ENCODE assay signal across 1 cellular context in the genomic region with DNA sequence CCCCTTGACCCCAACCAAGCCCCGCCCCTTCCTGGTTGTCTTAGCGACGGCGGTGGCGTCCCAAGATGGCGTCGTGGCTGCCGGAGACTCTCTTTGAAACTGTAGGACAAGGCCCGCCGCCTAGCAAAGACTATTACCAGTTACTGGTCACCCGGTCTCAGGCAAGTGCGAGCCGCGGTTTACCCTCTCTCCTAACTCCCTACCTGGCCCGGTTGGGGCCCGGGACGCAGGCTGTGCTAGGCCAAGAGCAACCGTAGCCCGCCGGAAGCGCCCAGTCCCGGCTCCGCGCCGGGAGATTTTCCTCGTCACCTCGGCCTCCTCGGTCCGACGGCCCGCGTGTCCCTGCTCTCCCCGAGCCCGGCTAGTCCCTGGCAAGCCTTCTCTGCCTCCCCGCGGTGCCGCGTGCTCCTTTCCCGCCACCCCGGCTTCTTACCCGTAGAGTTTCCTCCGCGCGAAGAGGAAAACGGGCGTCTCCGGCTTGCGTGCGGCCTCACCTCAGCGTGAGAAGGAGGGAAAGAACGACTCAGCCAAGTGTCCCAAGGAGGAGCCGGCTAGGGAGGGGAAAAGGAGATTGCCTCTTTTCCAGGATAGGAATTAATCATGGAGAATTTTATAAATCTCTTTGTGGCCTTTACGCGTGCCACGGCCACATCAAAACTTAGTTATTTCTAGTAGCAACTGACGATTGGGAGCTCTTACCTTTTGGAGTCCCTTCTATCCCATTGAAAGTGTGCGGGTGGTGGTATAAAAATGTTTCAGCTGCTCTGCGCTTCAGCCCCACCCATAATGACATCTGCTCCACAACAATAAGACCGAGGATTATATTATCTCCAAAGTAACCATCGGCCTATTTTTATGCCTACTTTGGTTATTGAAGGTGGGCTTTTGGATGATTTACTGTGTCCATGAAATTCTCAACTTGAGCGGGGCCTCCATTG.
TF ChIP-seq lines count a peak whose summit lies in the region.

A gene with protein sequence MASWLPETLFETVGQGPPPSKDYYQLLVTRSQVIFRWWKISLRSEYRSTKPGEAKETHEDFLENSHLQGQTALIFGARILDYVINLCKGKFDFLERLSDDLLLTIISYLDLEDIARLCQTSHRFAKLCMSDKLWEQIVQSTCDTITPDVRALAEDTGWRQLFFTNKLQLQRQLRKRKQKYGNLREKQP (plus strand): TSS at position 55 of the 938 bp plus-strand sequence. CDS start 11 bp downstream, at position 66.

TF ChIP-seq in K562, 482 proteins besides CTCF, POLR2A, EP300 and RAD21 (continued from another document and continues in another):
- TF ChIP-seq, protein P1, sequence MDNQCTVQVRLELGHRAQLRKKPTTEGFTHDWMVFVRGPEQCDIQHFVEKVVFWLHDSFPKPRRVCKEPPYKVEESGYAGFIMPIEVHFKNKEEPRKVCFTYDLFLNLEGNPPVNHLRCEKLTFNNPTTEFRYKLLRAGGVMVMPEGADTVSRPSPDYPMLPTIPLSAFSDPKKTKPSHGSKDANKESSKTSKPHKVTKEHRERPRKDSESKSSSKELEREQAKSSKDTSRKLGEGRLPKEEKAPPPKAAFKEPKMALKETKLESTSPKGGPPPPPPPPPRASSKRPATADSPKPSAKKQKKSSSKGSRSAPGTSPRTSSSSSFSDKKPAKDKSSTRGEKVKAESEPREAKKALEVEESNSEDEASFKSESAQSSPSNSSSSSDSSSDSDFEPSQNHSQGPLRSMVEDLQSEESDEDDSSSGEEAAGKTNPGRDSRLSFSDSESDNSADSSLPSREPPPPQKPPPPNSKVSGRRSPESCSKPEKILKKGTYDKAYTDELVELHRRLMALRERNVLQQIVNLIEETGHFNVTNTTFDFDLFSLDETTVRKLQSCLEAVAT (IDR thresholded peaks at IDR 0.05): no peak
- TF ChIP-seq THRB (CRISPR knock-in tag; conservative IDR thresholded peaks at IDR 0.05): no peak
- no peak for TF ChIP-seq HDAC6 (IDR thresholded peaks at IDR 0.05; ENCODE audit: low read depth, low read length)
- no peak for TF ChIP-seq SNAPC5 (CRISPR knock-in tag; IDR thresholded peaks at IDR 0.05)
- TF ChIP-seq ZFX (CRISPR knock-in tag; IDR thresholded peaks at IDR 0.05): peak; percentile 61; the same call in 1 of the 2 replicates
- peak; percentile 20 for TF ChIP-seq HNRNPLL (IDR thresholded peaks at IDR 0.05; ENCODE audit: low read depth, low read length, poor library complexity, severe bottlenecking)
- no peak for TF ChIP-seq E4F1 (CRISPR knock-in tag; IDR thresholded peaks at IDR 0.05; ENCODE audit: borderline replicate concordance)
- no peak for TF ChIP-seq MEIS2 (IDR thresholded peaks at IDR 0.05; ENCODE audit: partially characterized antibody)
- TF ChIP-seq MYC (IDR thresholded peaks at IDR 0.05; ENCODE audit: low read depth, low read length): peak; percentile 38
- no peak for TF ChIP-seq MYC (CRISPR knock-in tag; IDR thresholded peaks at IDR 0.05; ENCODE audit: borderline replicate concordance, low read depth)
- TF ChIP-seq NR4A1 (CRISPR knock-in tag; IDR thresholded peaks at IDR 0.05): no peak
- TF ChIP-seq NR4A1 (tag; IDR thresholded peaks at IDR 0.05): no peak
- TF ChIP-seq FOXK1 (CRISPR knock-in tag; IDR thresholded peaks at IDR 0.05; ENCODE audit: borderline replicate concordance): no peak
- TF ChIP-seq TAL1 (IDR thresholded peaks at IDR 0.05): no peak
- no peak for TF ChIP-seq TFE3 (CRISPR knock-in tag; IDR thresholded peaks at IDR 0.05)
- no peak for TF ChIP-seq GATAD2B (IDR thresholded peaks at IDR 0.05; ENCODE audit: borderline replicate concordance)
- no peak for TF ChIP-seq ZNF436 (CRISPR knock-in tag; IDR thresholded peaks at IDR 0.05)
- no peak for TF ChIP-seq ZSCAN32 (CRISPR knock-in tag; IDR thresholded peaks at IDR 0.05)
- TF ChIP-seq, protein P2, sequence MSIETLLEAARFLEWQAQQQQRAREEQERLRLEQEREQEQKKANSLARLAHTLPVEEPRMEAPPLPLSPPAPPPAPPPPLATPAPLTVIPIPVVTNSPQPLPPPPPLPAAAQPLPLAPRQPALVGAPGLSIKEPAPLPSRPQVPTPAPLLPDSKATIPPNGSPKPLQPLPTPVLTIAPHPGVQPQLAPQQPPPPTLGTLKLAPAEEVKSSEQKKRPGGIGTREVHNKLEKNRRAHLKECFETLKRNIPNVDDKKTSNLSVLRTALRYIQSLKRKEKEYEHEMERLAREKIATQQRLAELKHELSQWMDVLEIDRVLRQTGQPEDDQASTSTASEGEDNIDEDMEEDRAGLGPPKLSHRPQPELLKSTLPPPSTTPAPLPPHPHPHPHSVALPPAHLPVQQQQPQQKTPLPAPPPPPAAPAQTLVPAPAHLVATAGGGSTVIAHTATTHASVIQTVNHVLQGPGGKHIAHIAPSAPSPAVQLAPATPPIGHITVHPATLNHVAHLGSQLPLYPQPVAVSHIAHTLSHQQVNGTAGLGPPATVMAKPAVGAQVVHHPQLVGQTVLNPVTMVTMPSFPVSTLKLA (conservative IDR thresholded peaks at IDR 0.05): peak; percentile 69 to 84
- TF ChIP-seq, protein P3, sequence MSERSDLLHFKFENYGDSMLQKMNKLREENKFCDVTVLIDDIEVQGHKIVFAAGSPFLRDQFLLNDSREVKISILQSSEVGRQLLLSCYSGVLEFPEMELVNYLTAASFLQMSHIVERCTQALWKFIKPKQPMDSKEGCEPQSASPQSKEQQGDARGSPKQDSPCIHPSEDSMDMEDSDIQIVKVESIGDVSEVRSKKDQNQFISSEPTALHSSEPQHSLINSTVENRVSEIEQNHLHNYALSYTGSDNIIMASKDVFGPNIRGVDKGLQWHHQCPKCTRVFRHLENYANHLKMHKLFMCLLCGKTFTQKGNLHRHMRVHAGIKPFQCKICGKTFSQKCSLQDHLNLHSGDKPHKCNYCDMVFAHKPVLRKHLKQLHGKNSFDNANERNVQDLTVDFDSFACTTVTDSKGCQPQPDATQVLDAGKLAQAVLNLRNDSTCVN (CRISPR knock-in tag; IDR thresholded peaks at IDR 0.05): no peak
- TF ChIP-seq GATA2 (CRISPR knock-in tag; IDR thresholded peaks at IDR 0.05): no peak
- no peak for TF ChIP-seq ZNF174 (CRISPR knock-in tag; IDR thresholded peaks at IDR 0.05)
- TF ChIP-seq SRF (CRISPR knock-in tag; IDR thresholded peaks at IDR 0.05): no peak
- TF ChIP-seq, protein P4, sequence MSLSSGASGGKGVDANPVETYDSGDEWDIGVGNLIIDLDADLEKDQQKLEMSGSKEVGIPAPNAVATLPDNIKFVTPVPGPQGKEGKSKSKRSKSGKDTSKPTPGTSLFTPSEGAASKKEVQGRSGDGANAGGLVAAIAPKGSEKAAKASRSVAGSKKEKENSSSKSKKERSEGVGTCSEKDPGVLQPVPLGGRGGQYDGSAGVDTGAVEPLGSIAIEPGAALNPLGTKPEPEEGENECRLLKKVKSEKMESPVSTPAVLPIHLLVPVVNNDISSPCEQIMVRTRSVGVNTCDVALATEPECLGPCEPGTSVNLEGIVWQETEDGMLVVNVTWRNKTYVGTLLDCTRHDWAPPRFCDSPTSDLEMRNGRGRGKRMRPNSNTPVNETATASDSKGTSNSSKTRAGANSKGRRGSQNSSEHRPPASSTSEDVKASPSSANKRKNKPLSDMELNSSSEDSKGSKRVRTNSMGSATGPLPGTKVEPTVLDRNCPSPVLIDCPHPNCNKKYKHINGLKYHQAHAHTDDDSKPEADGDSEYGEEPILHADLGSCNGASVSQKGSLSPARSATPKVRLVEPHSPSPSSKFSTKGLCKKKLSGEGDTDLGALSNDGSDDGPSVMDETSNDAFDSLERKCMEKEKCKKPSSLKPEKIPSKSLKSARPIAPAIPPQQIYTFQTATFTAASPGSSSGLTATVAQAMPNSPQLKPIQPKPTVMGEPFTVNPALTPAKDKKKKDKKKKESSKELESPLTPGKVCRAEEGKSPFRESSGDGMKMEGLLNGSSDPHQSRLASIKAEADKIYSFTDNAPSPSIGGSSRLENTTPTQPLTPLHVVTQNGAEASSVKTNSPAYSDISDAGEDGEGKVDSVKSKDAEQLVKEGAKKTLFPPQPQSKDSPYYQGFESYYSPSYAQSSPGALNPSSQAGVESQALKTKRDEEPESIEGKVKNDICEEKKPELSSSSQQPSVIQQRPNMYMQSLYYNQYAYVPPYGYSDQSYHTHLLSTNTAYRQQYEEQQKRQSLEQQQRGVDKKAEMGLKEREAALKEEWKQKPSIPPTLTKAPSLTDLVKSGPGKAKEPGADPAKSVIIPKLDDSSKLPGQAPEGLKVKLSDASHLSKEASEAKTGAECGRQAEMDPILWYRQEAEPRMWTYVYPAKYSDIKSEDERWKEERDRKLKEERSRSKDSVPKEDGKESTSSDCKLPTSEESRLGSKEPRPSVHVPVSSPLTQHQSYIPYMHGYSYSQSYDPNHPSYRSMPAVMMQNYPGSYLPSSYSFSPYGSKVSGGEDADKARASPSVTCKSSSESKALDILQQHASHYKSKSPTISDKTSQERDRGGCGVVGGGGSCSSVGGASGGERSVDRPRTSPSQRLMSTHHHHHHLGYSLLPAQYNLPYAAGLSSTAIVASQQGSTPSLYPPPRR (CRISPR knock-in tag; IDR thresholded peaks at IDR 0.05; ENCODE audit: borderline replicate concordance): no peak
- peak; percentile 71; the same call in 1 of the 2 replicates for TF ChIP-seq E2F3 (CRISPR knock-in tag; IDR thresholded peaks at IDR 0.05)
- no peak for TF ChIP-seq KDM2B (CRISPR knock-in tag; IDR thresholded peaks at IDR 0.05)
- TF ChIP-seq POLR2G (IDR thresholded peaks at IDR 0.05; ENCODE audit: low read depth, low read length): peak; percentile 51; the same call in 1 of the 2 replicates
- TF ChIP-seq CHD2 (IDR thresholded peaks at IDR 0.05; ENCODE audit: low read depth, low read length): no peak
- no peak for TF ChIP-seq CBFA2T3 (IDR thresholded peaks at IDR 0.05)
- TF ChIP-seq ZNF24 (IDR thresholded peaks at IDR 0.05): no peak
- no peak for TF ChIP-seq ZNF507 (tag; conservative IDR thresholded peaks at IDR 0.05)
- TF ChIP-seq CREB3L1 (IDR thresholded peaks at IDR 0.05; ENCODE audit: borderline replicate concordance, low read depth): no peak
- no peak for TF ChIP-seq CEBPZ (IDR thresholded peaks at IDR 0.05; ENCODE audit: borderline replicate concordance, low read depth, low read length)
